ENCODE assay signal across 1 cellular context in genomic region chr15:44883219-44883900, GRCh38.
TF ChIP-seq lines count a peak whose summit lies in the region.

No MANE protein-coding gene starts in this region.

TF ChIP-seq in GM12878, 131 proteins besides CTCF, POLR2A, EP300 and RAD21 (continued from another document):
- TF ChIP-seq EED (IDR thresholded peaks at IDR 0.05; ENCODE audit: low read depth) = peak; percentile 38; the same call in 1 of the 2 replicates
- peak; percentile 22 to 37; a peak in 3 of 4 replicates for TF ChIP-seq IKZF2 (IDR thresholded peaks at IDR 0.05)
- no peak for TF ChIP-seq NFXL1 (IDR thresholded peaks at IDR 0.05; ENCODE audit: borderline replicate concordance)
- no peak for TF ChIP-seq MEF2B (IDR thresholded peaks at IDR 0.05; ENCODE audit: partially characterized antibody, poor library complexity, severe bottlenecking)
- 0 out of 2 replicates have a peak, but pooled peaks have one; percentile 12 for TF ChIP-seq CREB1 (IDR thresholded peaks at IDR 0.05; ENCODE audit: low read depth)
- peak; percentile 34; the same call in 1 of the 2 replicates for TF ChIP-seq BCL11A (IDR thresholded peaks at IDR 0.05; ENCODE audit: low read depth, low read length)
- peak; percentile 31; the same call in 1 of the 3 replicates for TF ChIP-seq POU2F2 (IDR thresholded peaks at IDR 0.05; ENCODE audit: borderline replicate concordance, low read depth, low read length)
- TF ChIP-seq RUNX3 (IDR thresholded peaks at IDR 0.05; ENCODE audit: low read length) = peak; percentile 25; the same call in 1 of the 2 replicates
- TF ChIP-seq BHLHE40 (IDR thresholded peaks at IDR 0.05; ENCODE audit: borderline replicate concordance in 1 of 2, low read depth in 2 of 2, low read length in 1 of 2) = peak; percentile 70 to 78
TF ChIP-seq in GM12878: peak in this region for 12.
